ENCODE assay signal across 8 cellular contexts in the genomic region with DNA sequence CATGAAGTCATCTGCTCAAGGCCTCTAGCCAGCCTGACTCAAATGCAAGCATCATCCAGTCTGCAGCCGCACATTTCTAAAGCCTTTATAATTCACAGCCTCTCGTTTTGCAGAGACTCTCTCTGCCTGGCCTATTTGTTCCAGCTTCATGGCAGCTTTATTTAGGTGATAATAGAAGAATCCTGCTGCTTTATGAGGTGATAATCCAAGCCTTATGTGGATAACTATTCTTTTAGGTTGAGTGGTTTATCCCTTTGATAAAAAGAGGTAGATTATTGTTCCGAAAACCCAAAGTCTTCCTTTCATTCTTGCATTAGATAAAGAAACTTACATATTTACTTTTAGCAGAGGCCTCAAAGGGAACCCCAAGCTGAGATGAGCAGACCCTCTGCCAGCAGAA. TPM values are rescaled to one million over a fixed set of nuclear protein-coding genes. Genes with fewer than 3 reads are reported as not detected.
"Had no signal": no experiment of that assay in that cellular context is flagged by ENCODE, and none has a peak within 500 bp of the region (broad histone marks: within the 10 kb centered on the region; RNA-seq: fewer than 3 reads in every experiment).

No MANE protein-coding gene starts in this region.

- DNase-seq: GM23248, H9, KBM-7 had no signal

- H3K9me3 Mint-ChIP-seq: H9, IgD-negative memory B cell had no signal

- H3K4me3 ChIP-seq: GM23248 had no signal

- ATAC-seq: HCT116, HepG2 had no signal

- H3K27ac ChIP-seq: GM23248, HL-60, KMS-11 had no signal

- H3K4me2 ChIP-seq: KMS-11 had no signal

- H3K27ac Mint-ChIP-seq: H9, IgD-negative memory B cell had no signal

- H2AFZ ChIP-seq: GM23248 had no signal

- H3K9ac ChIP-seq: GM23248, KMS-11 had no signal

- H3K4me3 Mint-ChIP-seq: H9, IgD-negative memory B cell had no signal

- H3K36me3 Mint-ChIP-seq: IgD-negative memory B cell had no signal

- H3K4me1 Mint-ChIP-seq: IgD-negative memory B cell had no signal

- H3K27me3 Mint-ChIP-seq: IgD-negative memory B cell had no signal

RNA-seq across cellular contexts. Expression of a gene that starts 58.3 kb away (rescaled TPM):
- total RNA-seq: GM23248, H9, HepG2 had no signal
- polyA plus RNA-seq: GM23248, HepG2, IgD-negative memory B cell had no signal
